ENCODE assay signal across 15 cellular contexts in genomic region chr1:66943361-66943969, GRCh38. TPM values are rescaled to one million over a fixed set of nuclear protein-coding genes. Genes with fewer than 3 reads are reported as not detected.
A peak's percentile ranks its signal among the peaks of the same experiment; 100 is the strongest.
DNase-seq lines count a peak whose midpoint lies in the region; ATAC-seq and TF ChIP-seq lines count a peak whose summit lies in the region.
"Had no signal": no experiment of that assay in that cellular context is flagged by ENCODE, and none has a peak within 500 bp of the region (broad histone marks: within the 10 kb centered on the region; RNA-seq: fewer than 3 reads in every experiment).

No MANE protein-coding gene starts in this region.

- no peaks in the 10 kb centered on the region for H3K9me3 ChIP-seq in breast epithelium
- H3K9me3 ChIP-seq in fibroblast of lung (ENCODE audit: control insufficient read depth, insufficient read depth, low read depth, low read length) = no peaks in the 10 kb centered on the region
- no peaks in the 10 kb centered on the region for H3K9me3 ChIP-seq in transverse colon
- H3K9me3 ChIP-seq: BE2C, lower lobe of right lung had no signal

- TF ChIP-seq POLR2A in breast epithelium (IDR thresholded peaks at IDR 0.05) (no peak), transverse colon (IDR thresholded peaks at IDR 0.05) (no peak)

- H3K4me3 Mint-ChIP-seq in MCF 10A (ENCODE audit: unreplicated experiment) = no peak overlapping the region
- H3K4me3 Mint-ChIP-seq in activated CD4-positive, alpha-beta memory T cell treated with anti-CD3 and anti-CD28 coated beads for 36 hours = no peak overlapping the region
- H3K4me3 Mint-ChIP-seq: stimulated activated naive B cell treated with anti-CD40 and anti-IgM and Interleukin-4, amounts not matched to agents 10 μg/mL and 1 μg/mL and 100 μg/mL, for 72 hours had no signal

- H3K27me3 Mint-ChIP-seq in MCF 10A (ENCODE audit: insufficient read depth, unreplicated experiment) = no peaks in the 10 kb centered on the region
- H3K27me3 Mint-ChIP-seq in activated CD4-positive, alpha-beta memory T cell treated with anti-CD3 and anti-CD28 coated beads for 36 hours = no peaks in the 10 kb centered on the region
- H3K27me3 Mint-ChIP-seq: stimulated activated naive B cell treated with anti-CD40 and anti-IgM and Interleukin-4, amounts not matched to agents 10 μg/mL and 1 μg/mL and 100 μg/mL, for 72 hours; T-cell had no signal

- no peak for TF ChIP-seq EP300 in transverse colon (IDR thresholded peaks at IDR 0.05; ENCODE audit: low read depth)

- peak overlapping the region; percentile 93 for H3K27ac Mint-ChIP-seq in MCF 10A (ENCODE audit: low read depth, unreplicated experiment)
- peak overlapping the region; percentile 35 for H3K27ac Mint-ChIP-seq in activated CD4-positive, alpha-beta memory T cell treated with anti-CD3 and anti-CD28 coated beads for 36 hours
- H3K27ac Mint-ChIP-seq: stimulated activated naive B cell treated with anti-CD40 and anti-IgM and Interleukin-4, amounts not matched to agents 10 μg/mL and 1 μg/mL and 100 μg/mL, for 72 hours had no signal

- H3K27ac ChIP-seq in breast epithelium (peak overlapping the region in 1 of 2 donors; percentile 5), fibroblast of lung (ENCODE audit: insufficient read depth, low read length) (peak overlapping the region; percentile 62), transverse colon (peak overlapping the region in 3 of 4 donors; percentile 32 to 50 (median 49))
- H3K27ac ChIP-seq: KMS-11, lower lobe of right lung had no signal

- 85 to 92% methylated on average over 5 of the region's 5 CpGs for WGBS in transverse colon (ENCODE audit: low coverage in 1 of 2), 2 donors

- H3K4me2 ChIP-seq in fibroblast of lung (ENCODE audit: extremely low read depth, insufficient read depth, low read length) = no peak overlapping the region
- H3K4me2 ChIP-seq: KMS-11 had no signal

- H3K9me3 Mint-ChIP-seq in MCF 10A (ENCODE audit: unreplicated experiment) = no peaks in the 10 kb centered on the region
- no peaks in the 10 kb centered on the region for H3K9me3 Mint-ChIP-seq in activated CD4-positive, alpha-beta memory T cell treated with anti-CD3 and anti-CD28 coated beads for 36 hours
- H3K9me3 Mint-ChIP-seq: stimulated activated naive B cell treated with anti-CD40 and anti-IgM and Interleukin-4, amounts not matched to agents 10 μg/mL and 1 μg/mL and 100 μg/mL, for 72 hours; T-cell had no signal

- peaks cover 0 to 7% of the 10 kb centered on the region in 2 donors for H3K4me1 ChIP-seq in breast epithelium
- peaks cover 12% of the 10 kb centered on the region for H3K4me1 ChIP-seq in fibroblast of lung (ENCODE audit: control insufficient read depth, extremely low read depth, insufficient read depth, low read length)
- H3K4me1 ChIP-seq in transverse colon = peaks cover 1 to 57% (median 13%) of the 10 kb centered on the region in 4 donors
- H3K4me1 ChIP-seq: BE2C had no signal

- BruUV-seq in MCF 10A (replicated peaks; lab: Mats Ljungman, UMichigan) = no TSS peak

- CTCF ChIA-PET in MCF 10A (lab: Yijun Ruan, JAX) = interaction anchor here (0.6 kb wide), 1 partner anchor 164 kb away, joined by 3 read pairs; no protein-coding TSS in a partner anchor
- CTCF ChIA-PET in activated CD4-positive, alpha-beta memory T cell treated with anti-CD3 and anti-CD28 coated beads for 36 hours (lab: Charles Lee) = no interaction called here

- H3K79me2 ChIP-seq in fibroblast of lung (ENCODE audit: control insufficient read depth, insufficient read depth, low read length) = peaks cover 72% of the 10 kb centered on the region

- H2AFZ ChIP-seq in fibroblast of lung (ENCODE audit: low read length) = no peak overlapping the region

- peaks cover 56% of the 10 kb centered on the region for H3K36me3 Mint-ChIP-seq in MCF 10A (ENCODE audit: insufficient read depth, unreplicated experiment)
- peaks cover 31% of the 10 kb centered on the region for H3K36me3 Mint-ChIP-seq in activated CD4-positive, alpha-beta memory T cell treated with anti-CD3 and anti-CD28 coated beads for 36 hours

- ATAC-seq in GM18907 (IDR thresholded peaks at IDR 0.05; ENCODE audit: unreplicated experiment) (no peak), HG03432 (IDR thresholded peaks at IDR 0.05; ENCODE audit: unreplicated experiment) (no peak)
- ATAC-seq: lower lobe of right lung; stimulated activated naive B cell treated with anti-CD40 and anti-IgM and Interleukin-4, amounts not matched to agents 10 μg/mL and 1 μg/mL and 100 μg/mL, for 72 hours; T-cell had no signal

- H3K4me1 Mint-ChIP-seq in MCF 10A (ENCODE audit: insufficient read depth, unreplicated experiment) = peaks cover 44% of the 10 kb centered on the region
- peaks cover 67% of the 10 kb centered on the region for H3K4me1 Mint-ChIP-seq in activated CD4-positive, alpha-beta memory T cell treated with anti-CD3 and anti-CD28 coated beads for 36 hours (ENCODE audit: low read depth)

- no peak overlapping the region for H3K4me3 ChIP-seq in breast epithelium
- H3K4me3 ChIP-seq in fibroblast of lung (replicated peaks in 1 of 4; ENCODE audit: control extremely low read depth in 1 of 4, insufficient read depth in 1 of 4, low read depth in 3 of 4, low read length in 4 of 4) = no peak overlapping the region
- no peak overlapping the region for H3K4me3 ChIP-seq in transverse colon
- H3K4me3 ChIP-seq: lower lobe of right lung had no signal

- in situ Hi-C loops in transverse colon (cut with MboI; ENCODE audit: low pct_ligation_motif_present in 1 of 4, low pct_unique_long_range_greater_than_20kb in 1 of 4, low sequenced_read_pairs in 3 of 4) = no loop called here

- POLR2A ChIA-PET in MCF 10A (lab: Yijun Ruan, JAX) = interaction anchor here (0.6 to 4.1 kb wide), 5 partner anchors 9 to 514 kb away, joined by 3 to 63 read pairs (median 26); partner anchors contain the start of genes DNAI4 and MIER1
- POLR2A ChIA-PET in activated CD4-positive, alpha-beta memory T cell treated with anti-CD3 and anti-CD28 coated beads for 36 hours (lab: Charles Lee) = no interaction called here

- no peaks in the 10 kb centered on the region for H3K27me3 ChIP-seq in breast epithelium
- H3K27me3 ChIP-seq in fibroblast of lung (ENCODE audit: control insufficient read depth, insufficient read depth, low read length) = no peaks in the 10 kb centered on the region
- no peaks in the 10 kb centered on the region for H3K27me3 ChIP-seq in transverse colon
- H3K27me3 ChIP-seq: BE2C had no signal

- no peaks in the 10 kb centered on the region for H4K20me1 ChIP-seq in fibroblast of lung (ENCODE audit: control insufficient read depth, extremely low read depth, insufficient read depth, low read length)

- no peak overlapping the region for H3K9ac ChIP-seq in fibroblast of lung (ENCODE audit: insufficient read depth, low read length)
- H3K9ac ChIP-seq: KMS-11 had no signal

- intact Hi-C loops in MCF 10A (cut with micrococcal nuclease) = no loop called here
- intact Hi-C loops in breast epithelium (cut with DNase I; ENCODE audit: low total_unique reads) = no loop called here
- intact Hi-C loops in activated CD4-positive, alpha-beta memory T cell treated with anti-CD3 and anti-CD28 coated beads for 36 hours (cut with micrococcal nuclease) = no loop called here
- intact Hi-C loops in transverse colon (cut with DNase I; ENCODE audit: low total_unique reads) = no loop called here

- TF ChIP-seq CTCF in MCF 10A (IDR thresholded peaks at IDR 0.05; ENCODE audit: unreplicated experiment) (no peak), breast epithelium (IDR thresholded peaks at IDR 0.05) (no peak), fibroblast of lung (conservative IDR thresholded peaks at IDR 0.05 in 1 of 2, IDR thresholded peaks at IDR 0.05 in 1 of 2; ENCODE audit: low read depth in 1 of 2, low read length in 2 of 2) (no peak), transverse colon (IDR thresholded peaks at IDR 0.05) (no peak)

- DNase-seq in MCF 10A (ENCODE audit: unreplicated experiment) = no peak
- no peak for DNase-seq in breast epithelium (ENCODE audit: low spot score in 2 of 2)
- no peak for DNase-seq in activated CD4-positive, alpha-beta memory T cell treated with anti-CD3 and anti-CD28 coated beads for 36 hours
- peak in 1 of 2 donors; percentile 45 for DNase-seq in fibroblast of lung (ENCODE audit: low read depth in 2 of 2)
- no peak for DNase-seq in transverse colon
- no peak for DNase-seq in stimulated activated CD4-positive, alpha-beta T cell treated with anti-CD3 and anti-CD28 coated beads, Interleukin-15, amount 100 ng/mL, for 24 hours
- DNase-seq: amygdala; BE2C; lower lobe of right lung; NCI-H1694 treated with DMSO at 0.1 percent for 48 hours; stimulated activated naive B cell treated with anti-CD40 and anti-IgM and Interleukin-4, amounts not matched to agents 10 μg/mL and 1 μg/mL and 100 μg/mL, for 72 hours; T-cell had no signal

- H3K36me3 ChIP-seq in breast epithelium = peaks cover 6% of the 10 kb centered on the region
- H3K36me3 ChIP-seq in fibroblast of lung (ENCODE audit: control insufficient read depth, insufficient read depth, low read length) = peaks cover 2% of the 10 kb centered on the region
- H3K36me3 ChIP-seq in transverse colon = peaks cover 0 to 28% (median 13%) of the 10 kb centered on the region in 4 donors

RNA-seq across cellular contexts. Expression of gene MIER1, which starts 18.7 kb away (rescaled TPM):
- total RNA-seq in MCF 10A (2022) (32.1 and 36.5 TPM in 2 replicates), breast epithelium (10 to 100 TPM; 42.4 to 51.1 (median 43.9) TPM), fibroblast of lung (35.5 and 35.7 TPM in 2 replicates), transverse colon (10 to 100 TPM; 32.6 to 85.7 (median 65.2) TPM)
- 10 to 100 TPM; 54.7 to 58.8 TPM for total RNA-seq in activated CD4-positive, alpha-beta memory T cell treated with anti-CD3 and anti-CD28 coated beads for 36 hours
- polyA plus RNA-seq in fibroblast of lung = 23.1 and 31.3 TPM in 2 replicates
- 18.0 and 26.1 TPM in 2 replicates for polyA plus RNA-seq in fibroblast of lung (2012)
- polyA minus RNA-seq in fibroblast of lung (ENCODE audit: low replicate concordance) = 1.5 and 4.3 TPM in 2 replicates

RNA-seq across cellular contexts. Expression of gene DNAI4, which starts 18.8 kb away (rescaled TPM):
- 7.2 and 9.6 TPM in 2 replicates for total RNA-seq in MCF 10A (2022)
- 10 to 100 TPM in 2 of 3 donors, 1 to 10 TPM in 1; 9.4 to 26.2 (median 24.3) TPM for total RNA-seq in breast epithelium
- 1 to 10 TPM; 1.4 to 1.6 TPM for total RNA-seq in activated CD4-positive, alpha-beta memory T cell treated with anti-CD3 and anti-CD28 coated beads for 36 hours
- total RNA-seq in fibroblast of lung = 10.8 and 12.1 TPM in 2 replicates
- 1.6 and 2.0 TPM in 2 replicates for polyA plus RNA-seq in fibroblast of lung
- 0.81 and 1.1 TPM in 2 replicates for polyA plus RNA-seq in fibroblast of lung (2012)
- polyA minus RNA-seq in fibroblast of lung (ENCODE audit: low replicate concordance) = not detected in 2 replicates
- total RNA-seq in transverse colon = 10 to 100 TPM in 2 of 4 donors, 1 to 10 TPM in 2; 6.2 to 26.5 (median 16.8) TPM
